Comparison of ENCODE assay signal across 13 cellular contexts in the genomic region with DNA sequence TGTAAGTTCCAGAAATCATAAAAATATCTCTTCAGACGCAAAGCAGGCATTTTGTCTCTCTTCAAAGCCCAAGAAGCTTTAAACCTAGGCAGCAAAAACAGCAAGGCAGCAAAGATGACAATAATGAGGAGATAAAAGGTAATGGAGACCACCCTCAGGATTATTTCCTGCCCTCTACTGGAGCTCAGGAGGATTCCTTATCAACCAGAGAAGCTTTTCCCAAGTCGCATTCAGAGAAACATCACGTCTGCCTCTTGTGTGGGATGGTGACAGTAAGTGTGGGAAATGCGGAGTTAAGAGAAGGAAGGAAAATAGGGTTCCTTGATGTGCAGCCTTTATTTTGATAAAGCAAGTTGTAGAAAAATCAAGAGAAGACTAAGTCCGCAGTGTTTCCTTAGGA.
DNase-seq lines count a peak whose midpoint lies in the region; ATAC-seq, FAIRE-seq and TF ChIP-seq lines count a peak whose summit lies in the region.
"Had no signal": no experiment of that assay in that cellular context is flagged by ENCODE, and none has a peak within 500 bp of the region (broad histone marks: within the 10 kb centered on the region; RNA-seq: fewer than 3 reads in every experiment).

No MANE protein-coding gene starts in this region.

- H3K36me3 ChIP-seq in H7 (replicated peaks; ENCODE audit: control insufficient read depth, insufficient read depth, low read length) = no peaks in the 10 kb centered on the region
- no peaks in the 10 kb centered on the region for H3K36me3 ChIP-seq in H1 (ENCODE audit: control insufficient read depth in 2 of 4, insufficient read depth in 4 of 4, low read length in 3 of 4)
- no peaks in the 10 kb centered on the region for H3K36me3 ChIP-seq in mesendoderm (ENCODE audit: control insufficient read depth, insufficient read depth, low read length)
- H3K36me3 ChIP-seq: BLaER1 treated with 17β-estradiol and CSF1 and Interleukin-3, amounts not matched to agents 10 nM and 100 nM; HAP-1 had no signal

- no peak overlapping the region for H2BK20ac ChIP-seq in H1 (ENCODE audit: low read length)

- POLR2A ChIA-PET in H1 (lab: Charles Lee; ENCODE audit: partially characterized antibody) = no interaction called here

- H3K23me2 ChIP-seq in H1 (ENCODE audit: low read depth, low read length) = no peaks in the 10 kb centered on the region

- H3K79me1 ChIP-seq in H1 (ENCODE audit: low read depth, low read length) (no peaks in the 10 kb centered on the region), mesendoderm (ENCODE audit: low read length) (no peaks in the 10 kb centered on the region)

- DNase-seq in H7 (peak; percentile 24), H1 (ENCODE audit: low read depth in 1 of 2, low spot score in 2 of 2) (no peak), mesendoderm (peak; percentile 71), superior temporal gyrus (ENCODE audit: extremely low spot score) (peak; percentile 51), left cardiac atrium (no peak)
- no peak for DNase-seq in stimulated activated naive CD4-positive, alpha-beta T cell (lab: John Stamatoyannopoulos, UW)
- DNase-seq: ACHN; Calu3; CD4-positive, CD25-positive, alpha-beta regulatory T cell; DMS 273 treated with DMSO at 0.1 percent for 48 hours had no signal

- H2AFZ ChIP-seq in H1 (ENCODE audit: low read length) = peak overlapping the region; percentile 59; the same call in 1 of the 2 replicates

- H2BK12ac ChIP-seq in H1 (ENCODE audit: low read depth, low read length) = no peak overlapping the region

- no peak overlapping the region for H4K91ac ChIP-seq in H1 (replicated peaks; ENCODE audit: insufficient read length, low read length)

- no peak overlapping the region for H3K18ac ChIP-seq in H1 (ENCODE audit: extremely low read depth, low read length)
- no peak overlapping the region for H3K18ac ChIP-seq in mesendoderm (ENCODE audit: low read length)

- H3K4ac ChIP-seq in H1 (replicated peaks; ENCODE audit: insufficient read length, low read depth, low read length) (no peak overlapping the region), mesendoderm (ENCODE audit: low read depth, low read length) (no peak overlapping the region)

- H4K20me1 ChIP-seq in H1 (replicated peaks in 1 of 2; ENCODE audit: control insufficient read depth in 1 of 2, insufficient read depth in 2 of 2, low read length in 2 of 2) = no peaks in the 10 kb centered on the region
- H4K20me1 ChIP-seq: BLaER1 treated with 17β-estradiol and CSF1 and Interleukin-3, amounts not matched to agents 10 nM and 100 nM had no signal

- no peak overlapping the region for H3K4me3 ChIP-seq in H7 (ENCODE audit: insufficient read depth, low read depth, low read length)
- no peak overlapping the region for H3K4me3 ChIP-seq in H1 (ENCODE audit: extremely low read depth in 1 of 4, insufficient read depth in 2 of 4, low read depth in 3 of 4, low read length in 4 of 4)
- no peak overlapping the region for H3K4me3 ChIP-seq in mesendoderm (ENCODE audit: low read length)
- H3K4me3 ChIP-seq: BLaER1 treated with 17β-estradiol and CSF1 and Interleukin-3, amounts not matched to agents 10 nM and 100 nM; HAP-1 had no signal

- H2BK15ac ChIP-seq in H1 (ENCODE audit: low read length) (no peak overlapping the region), mesendoderm (replicated peaks; ENCODE audit: low read depth) (no peak overlapping the region)

- TF ChIP-seq POLR2A in H1 (IDR thresholded peaks at IDR 0.05; ENCODE audit: control extremely low read depth in 1 of 2, low read depth in 2 of 2, low read length in 2 of 2) = no peak

- intact Hi-C loops in left cardiac atrium (cut with DNase I) = no loop called here

- no peak overlapping the region for H2BK120ac ChIP-seq in H1 (replicated peaks; ENCODE audit: low read depth, low read length)
- no peak overlapping the region for H2BK120ac ChIP-seq in mesendoderm (ENCODE audit: low read depth, low read length)

- H3K27ac ChIP-seq in H1 (ENCODE audit: low read depth, low read length) (no peak overlapping the region), mesendoderm (ENCODE audit: low read depth, low read length) (no peak overlapping the region)
- H3K27ac ChIP-seq: BLaER1 treated with 17β-estradiol and CSF1 and Interleukin-3, amounts not matched to agents 10 nM and 100 nM had no signal

- H2BK5ac ChIP-seq in H1 (ENCODE audit: low read depth, low read length) = no peak overlapping the region
- no peak overlapping the region for H2BK5ac ChIP-seq in mesendoderm (ENCODE audit: low read length)

- no peak overlapping the region for H3K56ac ChIP-seq in H1 (replicated peaks; ENCODE audit: insufficient read length, low read depth, low read length)
- H3K56ac ChIP-seq in mesendoderm (ENCODE audit: low read length) = no peak overlapping the region

- H3K23ac ChIP-seq in H1 (ENCODE audit: insufficient read length) (no peak overlapping the region), mesendoderm (ENCODE audit: low read length) (no peak overlapping the region)

- no peak overlapping the region for H4K5ac ChIP-seq in H1 (ENCODE audit: insufficient read length, low read depth, low read length)
- H4K5ac ChIP-seq in mesendoderm (ENCODE audit: low read length) = no peak overlapping the region

- WGBS in H1 (ENCODE audit: extremely low coverage in 1 of 2, insufficient coverage in 1 of 2, insufficient read length in 1 of 2, insufficient replicate concordance in 2 of 2, low coverage in 1 of 2, low lambda C conversion rate in 2 of 2, missing lambda C conversion rate in 1 of 2), 2 experiments = 77% methylated on average over 5 of the region's 5 CpGs; no CpG with 5 or more reads in 1 of the 2 experiments
- WGBS in mesendoderm (ENCODE audit: extremely low coverage, insufficient coverage, low lambda C conversion rate) = no CpG with 5 or more reads among the region's 5 CpGs

- no peak for TF ChIP-seq EP300 in H1 (IDR thresholded peaks at IDR 0.05; ENCODE audit: borderline replicate concordance in 1 of 2, low read depth in 2 of 2, low read length in 2 of 2)

- H2AK5ac ChIP-seq in H1 (ENCODE audit: low read depth, low read length) (no peak overlapping the region), mesendoderm (ENCODE audit: low read length) (no peak overlapping the region)

- peak; percentile 33 to 42; a peak in 3 of 4 replicates for TF ChIP-seq RAD21 in H1 (IDR thresholded peaks at IDR 0.05 in 1 of 2, conservative IDR thresholded peaks at IDR 0.05 in 1 of 2; ENCODE audit: low read depth in 2 of 2, low read length in 2 of 2)

- no peaks in the 10 kb centered on the region for H3K9me3 ChIP-seq in H1 (ENCODE audit: insufficient read depth in 2 of 2, low read depth in 1 of 2, low read length in 1 of 2)
- H3K9me3 ChIP-seq: BLaER1 treated with 17β-estradiol and CSF1 and Interleukin-3, amounts not matched to agents 10 nM and 100 nM; HAP-1 had no signal

- peak; percentile 84 for FAIRE-seq in H1 (lab: Jason Lieb, UNC)

- no peak overlapping the region for H4K8ac ChIP-seq in H1 (ENCODE audit: extremely low read depth, insufficient read depth, low read length)
- H4K8ac ChIP-seq in mesendoderm (ENCODE audit: low read depth, low read length) = no peak overlapping the region

- H3K79me2 ChIP-seq in H1 (ENCODE audit: control insufficient read depth in 1 of 2, insufficient read depth in 2 of 2, low read length in 2 of 2) (no peaks in the 10 kb centered on the region), mesendoderm (ENCODE audit: control insufficient read depth, insufficient read depth, low read length) (no peaks in the 10 kb centered on the region)

- no peaks in the 10 kb centered on the region for H3K27me3 ChIP-seq in H7 (ENCODE audit: control insufficient read depth, insufficient read depth, low read length)
- no peaks in the 10 kb centered on the region for H3K27me3 ChIP-seq in H1 (replicated peaks in 1 of 4; ENCODE audit: control insufficient read depth in 3 of 4, extremely low read depth in 1 of 4, insufficient read depth in 3 of 4, low read length in 3 of 4)
- no peaks in the 10 kb centered on the region for H3K27me3 ChIP-seq in mesendoderm (ENCODE audit: insufficient read depth, low read length, poor library complexity)
- H3K27me3 ChIP-seq: BLaER1 treated with 17β-estradiol and CSF1 and Interleukin-3, amounts not matched to agents 10 nM and 100 nM had no signal

- H3K9ac ChIP-seq in H1 (replicated peaks in 1 of 4; ENCODE audit: extremely low read depth in 1 of 4, low read depth in 3 of 4, low read length in 3 of 4) (no peak overlapping the region), mesendoderm (ENCODE audit: low read length) (no peak overlapping the region)
- H3K9ac ChIP-seq: BLaER1 treated with 17β-estradiol and CSF1 and Interleukin-3, amounts not matched to agents 10 nM and 100 nM had no signal

- H3K14ac ChIP-seq in H1 (ENCODE audit: insufficient read length) = no peak overlapping the region

- CTCF ChIA-PET in H1 (lab: Charles Lee; ENCODE audit: partially characterized antibody) = interaction anchor here (0.8 to 1.6 kb wide), 9 partner anchors 9 to 415 kb away, joined by 3 to 8 read pairs (median 3); no protein-coding TSS in a partner anchor

- TF ChIP-seq CTCF in H1 (IDR thresholded peaks at IDR 0.05; ENCODE audit: control extremely low read depth in 1 of 3, insufficient read depth in 1 of 3, low read depth in 1 of 3, low read length in 3 of 3) = peak in 2 of 3 experiments; percentile 22 to 56; a peak in 3 of 4 replicates

- no peaks in the 10 kb centered on the region for H3K4me1 ChIP-seq in H1 (replicated peaks in 1 of 4; ENCODE audit: control insufficient read depth in 3 of 4, insufficient read depth in 4 of 4, low read length in 3 of 4)
- no peaks in the 10 kb centered on the region for H3K4me1 ChIP-seq in mesendoderm (ENCODE audit: control insufficient read depth, low read depth, low read length)
- H3K4me1 ChIP-seq: HAP-1 had no signal

- no peak overlapping the region for H3K4me2 ChIP-seq in H1 (ENCODE audit: insufficient read depth in 1 of 2, low read depth in 2 of 2, low read length in 2 of 2)
- H3K4me2 ChIP-seq in mesendoderm (ENCODE audit: low read length) = no peak overlapping the region
- H3K4me2 ChIP-seq: BLaER1 treated with 17β-estradiol and CSF1 and Interleukin-3, amounts not matched to agents 10 nM and 100 nM had no signal

- ATAC-seq in esophagus mucosa (no peak), left cardiac atrium (no peak)

TF ChIP-seq in H1, 55 proteins besides CTCF, POLR2A, EP300 and RAD21:
- TF ChIP-seq NRF1 (IDR thresholded peaks at IDR 0.05; ENCODE audit: low read depth, low read length) (no peak), TCF12 (IDR thresholded peaks at IDR 0.05; ENCODE audit: low read depth, low read length) (no peak), HDAC6 (IDR thresholded peaks at IDR 0.05; ENCODE audit: low read depth, low read length) (no peak), KDM5A (IDR thresholded peaks at IDR 0.05; ENCODE audit: low read length) (no peak)

Comparison
In these comparisons a context has a peak if more than half of its experiments do, and no peak if none do; other contexts are left out.
1. DNase-seq: peak in H7 (single experiment), mesendoderm (single experiment) and superior temporal gyrus (single experiment); none in H1 (0 of 2), stimulated activated naive CD4-positive, alpha-beta T cell (0 of 6) and left cardiac atrium (single experiment).